9 cellular contexts compared by ENCODE assay signal in the genomic region with DNA sequence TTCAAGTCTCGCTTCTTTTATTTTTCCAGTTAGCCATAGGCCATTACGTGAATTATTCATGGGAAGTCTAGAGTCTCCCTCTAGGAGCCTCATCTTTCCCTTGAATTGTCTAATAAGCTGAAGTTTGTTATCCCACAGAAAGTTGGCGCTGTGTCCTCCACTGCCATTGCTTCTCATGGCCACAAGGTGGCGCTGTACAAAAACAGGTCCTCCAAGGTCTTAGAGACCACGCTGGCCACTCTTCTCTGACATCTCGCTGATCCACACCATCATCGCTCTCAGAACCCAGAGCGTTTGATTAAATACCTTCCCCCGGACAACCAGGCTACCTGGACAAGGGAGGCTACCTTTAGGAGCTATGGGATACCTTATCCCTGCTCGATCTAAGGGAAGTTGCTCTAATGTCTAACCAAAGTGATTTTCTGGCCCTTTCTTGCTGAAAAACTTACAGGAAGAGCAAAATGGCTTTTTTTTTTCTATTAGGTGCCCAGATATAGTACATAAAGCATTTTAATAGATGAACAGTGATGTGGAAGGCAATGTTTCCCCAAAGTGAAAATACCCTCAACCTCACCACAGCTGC.
A peak's percentile ranks its signal among the peaks of the same experiment; 100 is the strongest.
DNase-seq lines count a peak whose midpoint lies in the region; ATAC-seq and TF ChIP-seq lines count a peak whose summit lies in the region.
"Had no signal": no experiment of that assay in that cellular context is flagged by ENCODE, and none has a peak within 500 bp of the region (broad histone marks: within the 10 kb centered on the region; RNA-seq: fewer than 3 reads in every experiment).

No MANE protein-coding gene starts in this region.

- H3K4me3 ChIP-seq in tibial artery: no peak overlapping the region

- H3K36me3 Mint-ChIP-seq in progenitor cell of endocrine pancreas (ENCODE audit: insufficient read depth): peaks cover 3% of the 10 kb centered on the region
- H3K36me3 Mint-ChIP-seq: activated naive CD8-positive, alpha-beta T cell had no signal

- no peaks in the 10 kb centered on the region for H3K36me3 ChIP-seq in tibial artery

- no peak overlapping the region for H3K27ac ChIP-seq in tibial artery

- ATAC-seq in HG02938 (IDR thresholded peaks at IDR 0.05; ENCODE audit: unreplicated experiment): peak; percentile 85

- no peaks in the 10 kb centered on the region for H3K4me1 ChIP-seq in tibial artery

- H3K27me3 ChIP-seq in tibial artery: peaks cover 0 to 6% of the 10 kb centered on the region in 2 donors

- peaks cover 12% of the 10 kb centered on the region for H3K4me1 Mint-ChIP-seq in progenitor cell of endocrine pancreas (ENCODE audit: low read depth)

- intact Hi-C loops in tibial artery (cut with DNase I; ENCODE audit: low total_unique reads): no loop called here

- no peaks in the 10 kb centered on the region for H3K9me3 ChIP-seq in tibial artery

- H3K27ac Mint-ChIP-seq in progenitor cell of endocrine pancreas: peak overlapping the region; percentile 80
- H3K27ac Mint-ChIP-seq: activated naive CD8-positive, alpha-beta T cell had no signal

- no peaks in the 10 kb centered on the region for H3K9me3 Mint-ChIP-seq in progenitor cell of endocrine pancreas (ENCODE audit: low read depth)

- DNase-seq in GM03348 (ENCODE audit: low spot score) (peak; percentile 17), NCI-H345 treated with DMSO at 0.1 percent for 48 hours (lab: John Stamatoyannopoulos, UW; ENCODE audit: unreplicated experiment) (peak; percentile 38), globus pallidus (ENCODE audit: low spot score) (peak; percentile 28), progenitor cell of endocrine pancreas (ENCODE audit: low spot score, unreplicated experiment) (peak; percentile 12), GOT3 (lab: John Stamatoyannopoulos, UW) (no peak), tibial artery (no peak)
- DNase-seq in activated CD8-positive, alpha-beta memory T cell treated with anti-CD3 and anti-CD28 coated beads, Interleukin-2, amount 50 U/mL, for 48 hours: peak; percentile 74

- no peak overlapping the region for H3K4me3 Mint-ChIP-seq in progenitor cell of endocrine pancreas (ENCODE audit: low read depth)
- H3K4me3 Mint-ChIP-seq: activated naive CD8-positive, alpha-beta T cell had no signal

- TF ChIP-seq CTCF in progenitor cell of endocrine pancreas (IDR thresholded peaks at IDR 0.05; ENCODE audit: unreplicated experiment): peak; percentile 86
- peak in 1 of 2 experiments; percentile 34 for TF ChIP-seq CTCF in tibial artery (IDR thresholded peaks at IDR 0.05)

- peaks cover 3% of the 10 kb centered on the region for H3K27me3 Mint-ChIP-seq in progenitor cell of endocrine pancreas

Comparison
In these comparisons a context has a peak if more than half of its experiments do, and no peak if none do; other contexts are left out.
1. DNase-seq: peak in GM03348 (single experiment), NCI-H345 treated with DMSO at 0.1 percent for 48 hours (single experiment), activated CD8-positive, alpha-beta memory T cell treated with anti-CD3 and anti-CD28 coated beads, Interleukin-2, amount 50 U/mL, for 48 hours (single experiment), globus pallidus (single experiment) and progenitor cell of endocrine pancreas (single experiment); none in GOT3 (single experiment) and tibial artery (0 of 2).